In the genomic region with DNA sequence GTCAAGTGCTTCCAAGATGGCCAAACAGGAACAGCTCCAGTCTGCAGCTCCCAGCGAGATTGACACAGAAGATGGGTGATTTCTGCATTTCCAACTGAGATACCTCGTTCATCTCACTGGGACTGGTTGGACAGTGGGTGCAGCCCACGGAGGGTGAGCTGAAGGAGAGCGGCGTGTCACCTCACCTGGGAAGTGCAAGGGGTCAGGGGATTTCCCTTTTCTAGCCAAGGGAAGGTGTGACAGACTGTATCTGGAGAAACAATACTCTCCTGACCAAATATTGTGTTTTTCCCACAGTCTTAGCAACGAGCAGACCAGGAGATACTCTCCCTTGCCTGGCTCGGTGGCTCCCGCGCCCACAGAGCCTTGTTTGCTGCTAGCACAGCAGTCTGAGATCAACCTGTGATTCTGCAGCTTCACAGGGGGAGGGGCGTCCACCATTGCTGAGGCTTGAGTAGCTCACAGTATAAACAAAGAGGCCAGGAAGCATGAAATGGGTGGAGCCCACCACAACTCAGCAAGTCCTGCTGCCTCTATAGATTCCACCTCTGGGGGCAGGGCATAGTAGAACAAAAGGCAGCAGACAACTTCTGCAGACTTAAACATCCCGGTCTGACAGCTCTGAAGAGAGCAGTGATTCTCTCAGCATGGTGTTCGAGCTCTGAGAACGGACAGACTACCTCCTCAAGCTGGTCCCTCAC, we compare ENCODE assay signal across 8 cellular contexts.
DNase-seq lines count a peak whose midpoint lies in the region; FAIRE-seq lines count a peak whose summit lies in the region.

No MANE protein-coding gene starts in this region.

- H3K27ac ChIP-seq in small intestine (ENCODE audit: low read depth in 1 of 2, low read length in 1 of 2) = no peak overlapping the region

- no peaks in the 10 kb centered on the region for H3K36me3 ChIP-seq in small intestine (ENCODE audit: control insufficient read depth in 2 of 2, insufficient read depth in 2 of 2, low read length in 2 of 2)

- CTCF ChIA-PET in activated naive CD4-positive, alpha-beta T cell treated with anti-CD3 and anti-CD28 coated beads for 36 hours (lab: Charles Lee) = interaction anchor here (0.6 to 1.1 kb wide), 2 partner anchors 18 to 834 kb away, joined by 3 to 4 read pairs; no protein-coding TSS in a partner anchor

- peaks cover 24% of the 10 kb centered on the region for H3K9me3 Mint-ChIP-seq in activated naive CD4-positive, alpha-beta T cell treated with anti-CD3 and anti-CD28 coated beads for 36 hours

- no peak for FAIRE-seq in small intestine (lab: Jason Lieb, UNC)

- peak overlapping the region; percentile 50 for H3K27ac Mint-ChIP-seq in activated naive CD4-positive, alpha-beta T cell treated with anti-CD3 and anti-CD28 coated beads for 36 hours

- H3K4me3 Mint-ChIP-seq in activated naive CD4-positive, alpha-beta T cell treated with anti-CD3 and anti-CD28 coated beads for 36 hours = peak overlapping the region; percentile 67

- peaks cover 3% of the 10 kb centered on the region for H3K36me3 Mint-ChIP-seq in activated naive CD4-positive, alpha-beta T cell treated with anti-CD3 and anti-CD28 coated beads for 36 hours (ENCODE audit: low read depth)

- no peaks in the 10 kb centered on the region for H3K9me3 ChIP-seq in small intestine (ENCODE audit: control insufficient read depth, low read depth)

- peak; percentile 72 for DNase-seq in DMS53 (lab: John Stamatoyannopoulos, UW)
- peak; percentile 18 for DNase-seq in SK-N-DZ (ENCODE audit: low spot score)
- DNase-seq in activated naive CD4-positive, alpha-beta T cell treated with anti-CD3 and anti-CD28 coated beads for 36 hours = peak; percentile 74
- DNase-seq in renal cortical epithelial cell (ENCODE audit: low read depth) = peak; percentile 22
- DNase-seq in COLO668 (lab: John Stamatoyannopoulos, UW; ENCODE audit: unreplicated experiment) = no peak
- no peak for DNase-seq in NCI-H1105 (lab: John Stamatoyannopoulos, UW)
- no peak for DNase-seq in NCI-H2196 (lab: John Stamatoyannopoulos, UW; ENCODE audit: unreplicated experiment)
- no peak for DNase-seq in small intestine

- H3K4me1 Mint-ChIP-seq in activated naive CD4-positive, alpha-beta T cell treated with anti-CD3 and anti-CD28 coated beads for 36 hours (ENCODE audit: low read depth) = peaks cover 30% of the 10 kb centered on the region

- intact Hi-C loops in activated naive CD4-positive, alpha-beta T cell treated with anti-CD3 and anti-CD28 coated beads for 36 hours (cut with micrococcal nuclease) = loop anchor here (5.0 kb wide), 1 partner anchor 114 kb away; no protein-coding TSS in a partner anchor

- H3K27me3 Mint-ChIP-seq in activated naive CD4-positive, alpha-beta T cell treated with anti-CD3 and anti-CD28 coated beads for 36 hours (ENCODE audit: low read depth) = no peaks in the 10 kb centered on the region

- 45 to 56% (median 48%) methylated on average over 13 of the region's 13 CpGs for WGBS in small intestine, 3 donors

- H3K4me3 ChIP-seq in small intestine (ENCODE audit: low read depth in 1 of 2, low read length in 2 of 2) = no peak overlapping the region

- no peaks in the 10 kb centered on the region for H3K4me1 ChIP-seq in small intestine (ENCODE audit: control insufficient read depth in 2 of 2, insufficient read depth in 1 of 2, low read depth in 1 of 2, low read length in 1 of 2)

- H3K27me3 ChIP-seq in small intestine (ENCODE audit: control insufficient read depth in 2 of 2, insufficient read depth in 2 of 2, low read length in 2 of 2) = no peaks in the 10 kb centered on the region

Comparison
In these comparisons a context has a peak if more than half of its experiments do, and no peak if none do; other contexts are left out.
1. DNase-seq: peak in DMS53 (single experiment), SK-N-DZ (single experiment), activated naive CD4-positive, alpha-beta T cell treated with anti-CD3 and anti-CD28 coated beads for 36 hours (single experiment) and renal cortical epithelial cell (single experiment); none in COLO668 (single experiment), NCI-H1105 (single experiment), NCI-H2196 (single experiment) and small intestine (single experiment).